23 cellular contexts compared by ENCODE assay signal in genomic region chr3:171297228-171297627, GRCh38.
"Had no signal": no experiment of that assay in that cellular context is flagged by ENCODE, and none has a peak within 500 bp of the region (broad histone marks: within the 10 kb centered on the region; RNA-seq: fewer than 3 reads in every experiment).

No MANE protein-coding gene starts in this region.

- H3K36me3 Mint-ChIP-seq: natural killer cell, type B pancreatic cell had no signal

- H3K4me2 ChIP-seq: neural progenitor cell had no signal

- ATAC-seq: mucosa of descending colon, natural killer cell, right lobe of liver had no signal

- H2AFZ ChIP-seq: neural progenitor cell had no signal

- H3K4me3 Mint-ChIP-seq: immature natural killer cell, natural killer cell, neural progenitor cell, type B pancreatic cell had no signal

- H3K27ac ChIP-seq: neural progenitor cell, ovary, right lobe of liver, spleen, stomach, thyroid gland had no signal

- H3K4me3 ChIP-seq: dorsolateral prefrontal cortex, mucosa of descending colon, neural progenitor cell, ovary, right lobe of liver, spleen, stomach, thyroid gland had no signal

- H3K9ac ChIP-seq: neural progenitor cell had no signal

- H3K9me3 Mint-ChIP-seq: immature natural killer cell, natural killer cell, type B pancreatic cell had no signal

- FAIRE-seq: keratinocyte, urothelium cell line had no signal

- H3K4me1 ChIP-seq: right lobe of liver, thyroid gland had no signal

- H3K36me3 ChIP-seq: neural progenitor cell, ovary, right lobe of liver, spleen, stomach, thyroid gland had no signal

- H3K27me3 Mint-ChIP-seq: type B pancreatic cell had no signal

- H3K27ac Mint-ChIP-seq: immature natural killer cell, natural killer cell, neural progenitor cell, type B pancreatic cell had no signal

- H3K27me3 ChIP-seq: dorsolateral prefrontal cortex, neural progenitor cell, ovary, right lobe of liver, spleen, stomach, thyroid gland had no signal

- DNase-seq: central memory CD4-positive, alpha-beta T cell; cortex of kidney; dorsolateral prefrontal cortex; effector CD8-positive, alpha-beta T cell; foreskin melanocyte; immature natural killer cell; mucosa of descending colon; natural killer cell; nucleus accumbens; ovary; right lobe of liver; spleen; stimulated activated CD4-positive, alpha-beta T cell treated with anti-CD3 and anti-CD28 coated beads, Interleukin-15, amount 100 ng/mL, for 24 hours; stimulated activated CD4-positive, alpha-beta T cell treated with anti-CD3 and anti-CD28 coated beads, Interleukin-1b, Interleukin-23, amount 100 ng/mL, for 48 hours; stimulated activated CD4-positive, alpha-beta T cell treated with anti-CD3 and anti-CD28 coated beads, Interleukin-4, amount 100 ng/mL, for 24 hours; stimulated activated naive CD4-positive, alpha-beta T cell; stomach; substantia nigra; thyroid gland had no signal

- H3K9me3 ChIP-seq: mucosa of descending colon, ovary, right lobe of liver, spleen, stomach, thyroid gland had no signal
